In the genomic region with DNA sequence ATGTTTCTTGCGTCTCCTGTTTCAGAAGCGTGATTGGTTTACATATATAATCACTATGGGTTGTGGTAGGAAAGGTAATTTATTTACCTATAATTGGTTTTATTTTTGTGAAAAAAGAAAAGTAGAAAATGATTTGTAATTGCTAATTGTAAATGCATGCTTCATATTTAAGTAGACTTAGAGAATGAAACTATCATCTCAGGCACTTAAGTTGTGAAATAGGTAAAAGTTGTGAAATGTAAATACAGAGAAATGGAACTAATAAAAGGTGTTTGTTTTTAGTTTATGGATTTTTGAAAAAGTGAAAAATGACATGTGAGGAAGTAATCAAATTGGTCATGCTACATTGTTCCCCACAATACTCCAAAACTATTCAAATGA, we compare ENCODE assay signal across 1 cellular context.
TF ChIP-seq lines count a peak whose summit lies in the region.

No MANE protein-coding gene starts in this region.

TF ChIP-seq in WTC11, 78 proteins besides CTCF, POLR2A, EP300 and RAD21 (continued from another document):
- TF ChIP-seq, protein P1, sequence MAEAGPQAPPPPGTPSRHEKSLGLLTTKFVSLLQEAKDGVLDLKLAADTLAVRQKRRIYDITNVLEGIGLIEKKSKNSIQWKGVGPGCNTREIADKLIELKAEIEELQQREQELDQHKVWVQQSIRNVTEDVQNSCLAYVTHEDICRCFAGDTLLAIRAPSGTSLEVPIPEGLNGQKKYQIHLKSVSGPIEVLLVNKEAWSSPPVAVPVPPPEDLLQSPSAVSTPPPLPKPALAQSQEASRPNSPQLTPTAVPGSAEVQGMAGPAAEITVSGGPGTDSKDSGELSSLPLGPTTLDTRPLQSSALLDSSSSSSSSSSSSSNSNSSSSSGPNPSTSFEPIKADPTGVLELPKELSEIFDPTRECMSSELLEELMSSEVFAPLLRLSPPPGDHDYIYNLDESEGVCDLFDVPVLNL (CRISPR knock-in tag; IDR thresholded peaks at IDR 0.05; ENCODE audit: borderline replicate concordance, low read depth) = no peak
- TF ChIP-seq MYBL2 (CRISPR knock-in tag; IDR thresholded peaks at IDR 0.05) (no peak), ELF4 (CRISPR knock-in tag; IDR thresholded peaks at IDR 0.05; ENCODE audit: low read depth) (no peak), TEAD4 (CRISPR knock-in tag; IDR thresholded peaks at IDR 0.05) (no peak), PRRX2 (CRISPR knock-in tag; IDR thresholded peaks at IDR 0.05) (no peak), RELA (CRISPR knock-in tag; IDR thresholded peaks at IDR 0.05; ENCODE audit: borderline replicate concordance) (no peak)
- TF ChIP-seq, protein P2, sequence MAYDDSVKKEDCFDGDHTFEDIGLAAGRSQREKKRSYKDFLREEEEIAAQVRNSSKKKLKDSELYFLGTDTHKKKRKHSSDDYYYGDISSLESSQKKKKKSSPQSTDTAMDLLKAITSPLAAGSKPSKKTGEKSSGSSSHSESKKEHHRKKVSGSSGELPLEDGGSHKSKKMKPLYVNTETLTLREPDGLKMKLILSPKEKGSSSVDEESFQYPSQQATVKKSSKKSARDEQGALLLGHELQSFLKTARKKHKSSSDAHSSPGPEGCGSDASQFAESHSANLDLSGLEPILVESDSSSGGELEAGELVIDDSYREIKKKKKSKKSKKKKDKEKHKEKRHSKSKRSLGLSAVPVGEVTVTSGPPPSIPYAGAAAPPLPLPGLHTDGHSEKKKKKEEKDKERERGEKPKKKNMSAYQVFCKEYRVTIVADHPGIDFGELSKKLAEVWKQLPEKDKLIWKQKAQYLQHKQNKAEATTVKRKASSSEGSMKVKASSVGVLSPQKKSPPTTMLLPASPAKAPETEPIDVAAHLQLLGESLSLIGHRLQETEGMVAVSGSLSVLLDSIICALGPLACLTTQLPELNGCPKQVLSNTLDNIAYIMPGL (CRISPR knock-in tag; IDR thresholded peaks at IDR 0.05) = no peak
- TF ChIP-seq, protein P3, sequence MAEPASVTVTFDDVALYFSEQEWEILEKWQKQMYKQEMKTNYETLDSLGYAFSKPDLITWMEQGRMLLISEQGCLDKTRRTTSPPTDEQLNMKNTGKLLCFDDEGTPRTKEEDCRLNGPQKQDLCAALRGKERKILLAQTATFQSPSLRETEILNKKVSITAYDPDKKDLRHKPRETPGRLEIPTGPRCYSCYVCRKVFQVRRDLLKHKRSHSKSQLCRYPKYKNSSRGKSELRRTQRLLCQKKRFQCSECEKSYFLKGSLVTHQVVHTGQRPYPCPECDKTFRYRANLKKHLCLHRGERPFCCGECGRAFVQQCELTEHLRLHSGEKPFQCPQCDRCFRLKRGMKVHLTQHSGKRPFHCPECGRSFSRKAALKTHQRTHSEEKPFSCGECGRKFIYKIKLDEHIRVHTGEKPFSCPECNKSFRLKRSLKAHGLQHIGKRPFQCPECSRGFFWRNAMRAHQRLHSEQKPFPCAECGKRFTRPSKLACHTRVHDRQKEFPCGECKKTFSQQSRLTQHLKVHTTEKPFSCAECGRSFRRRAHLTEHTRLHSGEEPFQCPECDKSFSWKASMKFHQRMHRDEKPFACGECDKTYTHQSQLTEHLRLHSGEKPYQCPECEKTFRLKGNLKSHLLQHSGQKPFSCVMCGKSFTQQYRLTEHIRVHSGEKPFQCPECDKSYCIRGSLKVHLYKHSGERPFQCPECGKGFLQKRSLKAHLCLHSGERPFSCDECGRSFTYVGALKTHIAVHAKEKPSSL (CRISPR knock-in tag; conservative IDR thresholded peaks at IDR 0.05) = no peak
- TF ChIP-seq, protein P4, sequence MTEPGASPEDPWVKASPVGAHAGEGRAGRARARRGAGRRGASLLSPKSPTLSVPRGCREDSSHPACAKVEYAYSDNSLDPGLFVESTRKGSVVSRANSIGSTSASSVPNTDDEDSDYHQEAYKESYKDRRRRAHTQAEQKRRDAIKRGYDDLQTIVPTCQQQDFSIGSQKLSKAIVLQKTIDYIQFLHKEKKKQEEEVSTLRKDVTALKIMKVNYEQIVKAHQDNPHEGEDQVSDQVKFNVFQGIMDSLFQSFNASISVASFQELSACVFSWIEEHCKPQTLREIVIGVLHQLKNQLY (CRISPR knock-in tag; IDR thresholded peaks at IDR 0.05) = no peak
- TF ChIP-seq, protein P5, sequence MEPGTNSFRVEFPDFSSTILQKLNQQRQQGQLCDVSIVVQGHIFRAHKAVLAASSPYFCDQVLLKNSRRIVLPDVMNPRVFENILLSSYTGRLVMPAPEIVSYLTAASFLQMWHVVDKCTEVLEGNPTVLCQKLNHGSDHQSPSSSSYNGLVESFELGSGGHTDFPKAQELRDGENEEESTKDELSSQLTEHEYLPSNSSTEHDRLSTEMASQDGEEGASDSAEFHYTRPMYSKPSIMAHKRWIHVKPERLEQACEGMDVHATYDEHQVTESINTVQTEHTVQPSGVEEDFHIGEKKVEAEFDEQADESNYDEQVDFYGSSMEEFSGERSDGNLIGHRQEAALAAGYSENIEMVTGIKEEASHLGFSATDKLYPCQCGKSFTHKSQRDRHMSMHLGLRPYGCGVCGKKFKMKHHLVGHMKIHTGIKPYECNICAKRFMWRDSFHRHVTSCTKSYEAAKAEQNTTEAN (CRISPR knock-in tag; IDR thresholded peaks at IDR 0.05) = no peak
- TF ChIP-seq, protein P6, sequence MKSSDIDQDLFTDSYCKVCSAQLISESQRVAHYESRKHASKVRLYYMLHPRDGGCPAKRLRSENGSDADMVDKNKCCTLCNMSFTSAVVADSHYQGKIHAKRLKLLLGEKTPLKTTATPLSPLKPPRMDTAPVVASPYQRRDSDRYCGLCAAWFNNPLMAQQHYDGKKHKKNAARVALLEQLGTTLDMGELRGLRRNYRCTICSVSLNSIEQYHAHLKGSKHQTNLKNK (CRISPR knock-in tag; IDR thresholded peaks at IDR 0.05) = no peak
